Comparison of ENCODE assay signal across 18 cellular contexts in genomic region chr12:65442418-65442817, GRCh38.
DNase-seq lines count a peak whose midpoint lies in the region; ATAC-seq, FAIRE-seq and TF ChIP-seq lines count a peak whose summit lies in the region.
"Had no signal": no experiment of that assay in that cellular context is flagged by ENCODE, and none has a peak within 500 bp of the region (broad histone marks: within the 10 kb centered on the region; RNA-seq: fewer than 3 reads in every experiment).

No MANE protein-coding gene starts in this region.

- no peak for DNase-seq in D721Med (ENCODE audit: insufficient read length, low spot score)
- no peak for DNase-seq in HFFc6
- DNase-seq in astrocyte (ENCODE audit: low read depth): no peak
- DNase-seq in NCI-H1048 (lab: John Stamatoyannopoulos, UW): no peak
- DNase-seq: 8988T; AML-193; Caco-2; CD8-positive, alpha-beta memory T cell; DMS79; H7 had no signal

- H3K9ac ChIP-seq in astrocyte (ENCODE audit: low read length): no peak overlapping the region
- H3K9ac ChIP-seq: BLaER1 had no signal

- H3K27me3 Mint-ChIP-seq in HFFc6 (ENCODE audit: insufficient read depth) (no peaks in the 10 kb centered on the region; the same call in 1 of the 2 replicates), astrocyte (ENCODE audit: low read depth, unreplicated experiment) (no peaks in the 10 kb centered on the region), nephron (ENCODE audit: low read depth) (no peaks in the 10 kb centered on the region)

- no peaks in the 10 kb centered on the region for H3K36me3 ChIP-seq in astrocyte (ENCODE audit: insufficient read depth, low read length)
- H3K36me3 ChIP-seq: BLaER1 had no signal

- H3K9me3 ChIP-seq in astrocyte (ENCODE audit: insufficient read depth, low read depth, low read length): no peaks in the 10 kb centered on the region
- H3K9me3 ChIP-seq: Caco-2 had no signal

- H3K4me3 Mint-ChIP-seq in HFFc6 (peak overlapping the region; percentile 15; the same call in 1 of the 2 replicates), astrocyte (ENCODE audit: unreplicated experiment) (no peak overlapping the region), nephron (no peak overlapping the region)
- H3K4me3 Mint-ChIP-seq: CD8-positive, alpha-beta memory T cell had no signal

- H3K79me2 ChIP-seq in astrocyte (ENCODE audit: insufficient read depth, low read length): no peaks in the 10 kb centered on the region

- TF ChIP-seq CTCF in D721Med (IDR thresholded peaks at IDR 0.05; ENCODE audit: insufficient read depth, missing control alignments) (no peak), HFFc6 (IDR thresholded peaks at IDR 0.05) (no peak), astrocyte (IDR thresholded peaks at IDR 0.05; ENCODE audit: insufficient read depth, low read depth, low read length) (no peak), nephron (IDR thresholded peaks at IDR 0.05; ENCODE audit: unreplicated experiment in 3 of 3) (no peak)

- no peaks in the 10 kb centered on the region for H3K4me1 ChIP-seq in astrocyte (ENCODE audit: insufficient read depth, low read length)
- H3K4me1 ChIP-seq: BLaER1, Caco-2 had no signal

- H3K27me3 ChIP-seq in astrocyte (ENCODE audit: insufficient read depth, low read length): no peaks in the 10 kb centered on the region
- H3K27me3 ChIP-seq: BLaER1 had no signal

- no peak overlapping the region for H3K4me3 ChIP-seq in astrocyte (ENCODE audit: insufficient read depth, low read depth, low read length)
- H3K4me3 ChIP-seq: BLaER1, GM12878 had no signal

- no peaks in the 10 kb centered on the region for H4K20me1 ChIP-seq in astrocyte (ENCODE audit: insufficient read depth, low read length)
- H4K20me1 ChIP-seq: BLaER1 had no signal

- H3K36me3 Mint-ChIP-seq in HFFc6 (ENCODE audit: low read depth): peaks cover 38% of the 10 kb centered on the region
- H3K36me3 Mint-ChIP-seq in astrocyte (ENCODE audit: low read depth, unreplicated experiment): peaks cover 12% of the 10 kb centered on the region
- peaks cover 14% of the 10 kb centered on the region for H3K36me3 Mint-ChIP-seq in nephron (ENCODE audit: low read depth)
- H3K36me3 Mint-ChIP-seq: CD8-positive, alpha-beta memory T cell had no signal

- ATAC-seq in HG03039 (IDR thresholded peaks at IDR 0.05; ENCODE audit: unreplicated experiment) (no peak), GM21723 (IDR thresholded peaks at IDR 0.05; ENCODE audit: unreplicated experiment) (no peak)
- ATAC-seq: GM12878, HepG2 had no signal

- H3K27ac Mint-ChIP-seq in HFFc6: peak overlapping the region; percentile 65
- H3K27ac Mint-ChIP-seq in astrocyte (ENCODE audit: unreplicated experiment): no peak overlapping the region
- H3K27ac Mint-ChIP-seq in nephron: peak overlapping the region in 2 of 3 experiments; percentile 55 to 79
- H3K27ac Mint-ChIP-seq: CD8-positive, alpha-beta memory T cell had no signal

- no peak overlapping the region for H3K27ac ChIP-seq in astrocyte (ENCODE audit: low read depth, low read length)
- H3K27ac ChIP-seq: BLaER1 had no signal

- H3K9me3 Mint-ChIP-seq in HFFc6 (no peaks in the 10 kb centered on the region), astrocyte (ENCODE audit: unreplicated experiment) (no peaks in the 10 kb centered on the region), nephron (peaks cover 9% of the 10 kb centered on the region)

- no peak overlapping the region for H3K4me2 ChIP-seq in astrocyte (ENCODE audit: low read length)
- H3K4me2 ChIP-seq: BLaER1 had no signal

- FAIRE-seq in D721Med (lab: Jason Lieb, UNC): peak; percentile 81
- peak; percentile 69 for FAIRE-seq in astrocyte (lab: Jason Lieb, UNC)
- FAIRE-seq: GM12878, GM18507, HepG2, HTR-8/SVneo had no signal

- no peak overlapping the region for H2AFZ ChIP-seq in astrocyte (ENCODE audit: low read depth, low read length)

- H3K4me1 Mint-ChIP-seq in HFFc6 (ENCODE audit: low read depth) (peaks cover 73% of the 10 kb centered on the region), astrocyte (ENCODE audit: low read depth, unreplicated experiment) (no peaks in the 10 kb centered on the region), nephron (peaks cover 20% of the 10 kb centered on the region)
- H3K4me1 Mint-ChIP-seq: CD8-positive, alpha-beta memory T cell had no signal
